Comparison of ENCODE assay signal across 19 cellular contexts in the genomic region with DNA sequence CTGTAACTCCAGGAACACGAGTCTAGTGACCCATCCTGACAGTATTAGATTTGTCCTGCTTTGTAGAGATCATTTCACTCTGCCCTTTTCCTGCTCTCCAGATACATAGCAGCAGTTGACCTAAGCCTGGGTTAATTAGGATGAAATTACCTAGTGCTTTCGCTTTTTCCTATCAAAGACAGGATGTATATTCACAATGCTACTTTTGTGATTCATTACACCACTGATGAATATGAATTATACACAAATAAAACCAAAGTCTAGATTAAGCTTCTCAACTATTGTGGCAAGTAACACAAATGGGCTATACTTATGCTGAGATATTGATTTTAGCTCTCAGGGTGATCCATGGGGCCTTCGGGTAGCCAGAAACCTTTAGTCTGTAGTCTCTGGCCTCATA. TPM values are rescaled to one million over a fixed set of nuclear protein-coding genes. Genes with fewer than 3 reads are reported as not detected.
A peak's percentile ranks its signal among the peaks of the same experiment; 100 is the strongest.
DNase-seq lines count a peak whose midpoint lies in the region; ATAC-seq and TF ChIP-seq lines count a peak whose summit lies in the region.
"Had no signal": no experiment of that assay in that cellular context is flagged by ENCODE, and none has a peak within 500 bp of the region (broad histone marks: within the 10 kb centered on the region; RNA-seq: fewer than 3 reads in every experiment).

No MANE protein-coding gene starts in this region.

- no peaks in the 10 kb centered on the region for H3K27me3 Mint-ChIP-seq in activated CD4-positive, alpha-beta T cell treated with anti-CD3 and anti-CD28 coated beads for 36 hours
- no peaks in the 10 kb centered on the region for H3K27me3 Mint-ChIP-seq in activated naive CD4-positive, alpha-beta T cell treated with anti-CD3 and anti-CD28 coated beads, Interleukin-2, amount 50 U/mL, for 24 hours
- no peaks in the 10 kb centered on the region for H3K27me3 Mint-ChIP-seq in activated naive CD8-positive, alpha-beta T cell treated with anti-CD3 and anti-CD28 coated beads, Interleukin-2, amount 50 U/mL, for 24 hours
- H3K27me3 Mint-ChIP-seq in mesothelial cell of epicardium (ENCODE audit: low read depth) = no peaks in the 10 kb centered on the region

- H3K36me3 Mint-ChIP-seq in activated CD4-positive, alpha-beta T cell treated with anti-CD3 and anti-CD28 coated beads for 36 hours (ENCODE audit: low read depth) = no peaks in the 10 kb centered on the region
- H3K36me3 Mint-ChIP-seq in activated naive CD4-positive, alpha-beta T cell treated with anti-CD3 and anti-CD28 coated beads, Interleukin-2, amount 50 U/mL, for 24 hours = peaks cover 1% of the 10 kb centered on the region
- no peaks in the 10 kb centered on the region for H3K36me3 Mint-ChIP-seq in activated naive CD8-positive, alpha-beta T cell treated with anti-CD3 and anti-CD28 coated beads, Interleukin-2, amount 50 U/mL, for 24 hours (ENCODE audit: low read depth)
- H3K36me3 Mint-ChIP-seq in stimulated activated effector memory CD8-positive, alpha-beta T cell treated with anti-CD3 and anti-CD28 coated beads, Interleukin-12 subunit alpha, Interleukin-12 subunit beta, amount 100 ng/mL, for 72 hours = peaks cover 28% of the 10 kb centered on the region
- no peaks in the 10 kb centered on the region for H3K36me3 Mint-ChIP-seq in mesothelial cell of epicardium

- CTCF ChIA-PET in activated CD4-positive, alpha-beta T cell treated with anti-CD3 and anti-CD28 coated beads for 36 hours (lab: Charles Lee) = interaction anchor here (0.6 to 1.7 kb wide), 6 partner anchors 11 to 37 kb away, joined by 3 to 5 read pairs (median 3); a partner anchor contains a TSS

- no peak overlapping the region for H3K4me3 Mint-ChIP-seq in activated CD4-positive, alpha-beta T cell treated with anti-CD3 and anti-CD28 coated beads for 36 hours
- H3K4me3 Mint-ChIP-seq in activated naive CD4-positive, alpha-beta T cell treated with anti-CD3 and anti-CD28 coated beads, Interleukin-2, amount 50 U/mL, for 24 hours = no peak overlapping the region
- H3K4me3 Mint-ChIP-seq in activated naive CD8-positive, alpha-beta T cell treated with anti-CD3 and anti-CD28 coated beads, Interleukin-2, amount 50 U/mL, for 24 hours = no peak overlapping the region
- no peak overlapping the region for H3K4me3 Mint-ChIP-seq in stimulated activated effector memory CD8-positive, alpha-beta T cell treated with anti-CD3 and anti-CD28 coated beads, Interleukin-12 subunit alpha, Interleukin-12 subunit beta, amount 100 ng/mL, for 72 hours
- no peak overlapping the region for H3K4me3 Mint-ChIP-seq in mesothelial cell of epicardium

- peak; percentile 81 for ATAC-seq in activated CD4-positive, alpha-beta T cell treated with anti-CD3 and anti-CD28 coated beads for 36 hours
- peak; percentile 43 for ATAC-seq in activated naive CD8-positive, alpha-beta T cell treated with anti-CD3 and anti-CD28 coated beads, Interleukin-2, amount 50 U/mL, for 24 hours
- peak; percentile 79 for ATAC-seq in stimulated activated effector memory CD8-positive, alpha-beta T cell treated with anti-CD3 and anti-CD28 coated beads, Interleukin-12 subunit alpha, Interleukin-12 subunit beta, amount 100 ng/mL, for 72 hours

- TF ChIP-seq CTCF in mesothelial cell of epicardium (IDR thresholded peaks at IDR 0.05; ENCODE audit: unreplicated experiment) = no peak

- peaks cover 25% of the 10 kb centered on the region for H3K4me1 Mint-ChIP-seq in activated CD4-positive, alpha-beta T cell treated with anti-CD3 and anti-CD28 coated beads for 36 hours
- peaks cover 27% of the 10 kb centered on the region for H3K4me1 Mint-ChIP-seq in activated naive CD4-positive, alpha-beta T cell treated with anti-CD3 and anti-CD28 coated beads, Interleukin-2, amount 50 U/mL, for 24 hours
- H3K4me1 Mint-ChIP-seq in activated naive CD8-positive, alpha-beta T cell treated with anti-CD3 and anti-CD28 coated beads, Interleukin-2, amount 50 U/mL, for 24 hours = peaks cover 25% of the 10 kb centered on the region
- H3K4me1 Mint-ChIP-seq in stimulated activated effector memory CD8-positive, alpha-beta T cell treated with anti-CD3 and anti-CD28 coated beads, Interleukin-12 subunit alpha, Interleukin-12 subunit beta, amount 100 ng/mL, for 72 hours = peaks cover 24% of the 10 kb centered on the region
- peaks cover 16% of the 10 kb centered on the region for H3K4me1 Mint-ChIP-seq in mesothelial cell of epicardium

- H3K27ac Mint-ChIP-seq in activated CD4-positive, alpha-beta T cell treated with anti-CD3 and anti-CD28 coated beads for 36 hours = peak overlapping the region; percentile 25
- H3K27ac Mint-ChIP-seq in activated naive CD4-positive, alpha-beta T cell treated with anti-CD3 and anti-CD28 coated beads, Interleukin-2, amount 50 U/mL, for 24 hours = peak overlapping the region; percentile 30
- H3K27ac Mint-ChIP-seq in activated naive CD8-positive, alpha-beta T cell treated with anti-CD3 and anti-CD28 coated beads, Interleukin-2, amount 50 U/mL, for 24 hours = peak overlapping the region; percentile 18
- H3K27ac Mint-ChIP-seq in stimulated activated effector memory CD8-positive, alpha-beta T cell treated with anti-CD3 and anti-CD28 coated beads, Interleukin-12 subunit alpha, Interleukin-12 subunit beta, amount 100 ng/mL, for 72 hours = no peak overlapping the region
- no peak overlapping the region for H3K27ac Mint-ChIP-seq in mesothelial cell of epicardium

- intact Hi-C loops in activated CD4-positive, alpha-beta T cell treated with anti-CD3 and anti-CD28 coated beads for 36 hours (cut with DNase I, micrococcal nuclease) = no loop called here
- intact Hi-C loops in posterior cingulate gyrus (cut with DNase I) = no loop called here

- DNase-seq in activated CD4-positive, alpha-beta T cell treated with anti-CD3 and anti-CD28 coated beads for 36 hours = no peak
- no peak for DNase-seq in activated CD4-positive, alpha-beta T cell treated with anti-CD3 and anti-CD28 coated beads for 4 hours
- DNase-seq in activated naive CD4-positive, alpha-beta T cell treated with Interleukin-2 at 50 U/mL for 16 hours = no peak
- DNase-seq in activated naive CD8-positive, alpha-beta T cell treated with anti-CD3 and anti-CD28 coated beads, Interleukin-2, amount 50 U/mL, for 24 hours = no peak
- no peak for DNase-seq in stimulated activated effector memory CD8-positive, alpha-beta T cell treated with anti-CD3 and anti-CD28 coated beads, Interleukin-12 subunit alpha, Interleukin-12 subunit beta, amount 100 ng/mL, for 72 hours (ENCODE audit: low spot score in 2 of 2)
- no peak for DNase-seq in posterior cingulate gyrus
- DNase-seq in mesothelial cell of epicardium (ENCODE audit: low spot score in 2 of 2, unreplicated experiment in 2 of 2) = no peak
- DNase-seq: DMS53; EL; GF-D8; KG1; NCI-H1092 treated with DMSO at 0.1 percent for 48 hours; NCI-H1436 treated with DMSO at 0.1 percent for 48 hours; NCI-H2029; NCI-H2227 treated with DMSO at 0.1 percent for 48 hours; NCI-H510A treated with DMSO at 0.1 percent for 48 hours; NCI-H748 treated with DMSO at 0.1 percent for 48 hours; NK-92 treated with Interleukin-12 subunit alpha and Interleukin-12 subunit beta, amount 100 ng/mL, for 24 hours had no signal

- POLR2A ChIA-PET in activated CD4-positive, alpha-beta T cell treated with anti-CD3 and anti-CD28 coated beads for 36 hours (lab: Charles Lee) = no interaction called here

- no peaks in the 10 kb centered on the region for H3K9me3 Mint-ChIP-seq in activated CD4-positive, alpha-beta T cell treated with anti-CD3 and anti-CD28 coated beads for 36 hours (ENCODE audit: low read depth)
- no peaks in the 10 kb centered on the region for H3K9me3 Mint-ChIP-seq in activated naive CD4-positive, alpha-beta T cell treated with anti-CD3 and anti-CD28 coated beads, Interleukin-2, amount 50 U/mL, for 24 hours
- H3K9me3 Mint-ChIP-seq in activated naive CD8-positive, alpha-beta T cell treated with anti-CD3 and anti-CD28 coated beads, Interleukin-2, amount 50 U/mL, for 24 hours = no peaks in the 10 kb centered on the region
- no peaks in the 10 kb centered on the region for H3K9me3 Mint-ChIP-seq in stimulated activated effector memory CD8-positive, alpha-beta T cell treated with anti-CD3 and anti-CD28 coated beads, Interleukin-12 subunit alpha, Interleukin-12 subunit beta, amount 100 ng/mL, for 72 hours
- no peaks in the 10 kb centered on the region for H3K9me3 Mint-ChIP-seq in mesothelial cell of epicardium

RNA-seq across cellular contexts. Expression of a gene that starts 17.9 kb away (rescaled TPM):
- total RNA-seq in activated CD4-positive, alpha-beta T cell treated with anti-CD3 and anti-CD28 coated beads for 36 hours = 10 to 100 TPM; 49.4 to 64.4 TPM
- total RNA-seq in mesothelial cell of epicardium = 70.4 to 77.1 TPM (median 75.3 TPM) in 3 replicates

RNA-seq across cellular contexts. Expression of a gene that starts 37.3 kb away (rescaled TPM):
- 10 to 100 TPM; 26.8 to 44.2 TPM for total RNA-seq in activated CD4-positive, alpha-beta T cell treated with anti-CD3 and anti-CD28 coated beads for 36 hours
- total RNA-seq in mesothelial cell of epicardium = 24.2 to 25.0 TPM (median 24.8 TPM) in 3 replicates

RNA-seq across cellular contexts. Expression of a gene that starts 45.5 kb away (rescaled TPM):
- under 1 TPM; 0.25 to 0.37 TPM for total RNA-seq in activated CD4-positive, alpha-beta T cell treated with anti-CD3 and anti-CD28 coated beads for 36 hours
- 0.72 to 1.2 TPM (median 1.1 TPM) in 3 replicates for total RNA-seq in mesothelial cell of epicardium

Comparison
In these comparisons a context has a peak if more than half of its experiments do, and no peak if none do; other contexts are left out.
1. H3K27ac Mint-ChIP-seq: peak in activated CD4-positive, alpha-beta T cell treated with anti-CD3 and anti-CD28 coated beads for 36 hours (single experiment), activated naive CD4-positive, alpha-beta T cell treated with anti-CD3 and anti-CD28 coated beads, Interleukin-2, amount 50 U/mL, for 24 hours (single experiment) and activated naive CD8-positive, alpha-beta T cell treated with anti-CD3 and anti-CD28 coated beads, Interleukin-2, amount 50 U/mL, for 24 hours (single experiment); none in stimulated activated effector memory CD8-positive, alpha-beta T cell treated with anti-CD3 and anti-CD28 coated beads, Interleukin-12 subunit alpha, Interleukin-12 subunit beta, amount 100 ng/mL, for 72 hours (single experiment) and mesothelial cell of epicardium (single experiment).
2. Peak in every context shown above with its lines, with median percentiles within 50 percentile points of each other: ATAC-seq.